19 cellular contexts compared by ENCODE assay signal in genomic region chr13:28529836-28530235, GRCh38. TPM values are rescaled to one million over a fixed set of nuclear protein-coding genes. Genes with fewer than 3 reads are reported as not detected.
DNase-seq lines count a peak whose midpoint lies in the region; ATAC-seq, FAIRE-seq and TF ChIP-seq lines count a peak whose summit lies in the region.
"Had no signal": no experiment of that assay in that cellular context is flagged by ENCODE, and none has a peak within 500 bp of the region (broad histone marks: within the 10 kb centered on the region; RNA-seq: fewer than 3 reads in every experiment).

No MANE protein-coding gene starts in this region.

- WGBS in spleen, 5 donors, result 66 to 92% (median 77%) methylated on average over 1 of the region's 1 CpG
- 70 to 72% methylated on average over 1 of the region's 1 CpG for WGBS in esophagus squamous epithelium, 2 donors

- FAIRE-seq in D721Med (lab: Jason Lieb, UNC), result no peak

- ATAC-seq in left colon (peak; percentile 61), HG03354 (IDR thresholded peaks at IDR 0.05; ENCODE audit: poor library complexity, severe bottlenecking, unreplicated experiment) (no peak)
- ATAC-seq: Panc1, T-cell had no signal

- H3K4me1 Mint-ChIP-seq in endothelial cell (ENCODE audit: unreplicated experiment), result peaks cover 37% of the 10 kb centered on the region

- peak overlapping the region; percentile 13 for H3K27ac Mint-ChIP-seq in endothelial cell (ENCODE audit: unreplicated experiment)
- H3K27ac Mint-ChIP-seq: T-cell had no signal

- H3K36me3 Mint-ChIP-seq in endothelial cell (ENCODE audit: low read depth, unreplicated experiment), result peaks cover 5% of the 10 kb centered on the region
- H3K36me3 Mint-ChIP-seq: T-cell had no signal

- H3K9me3 Mint-ChIP-seq in endothelial cell (ENCODE audit: unreplicated experiment), result no peaks in the 10 kb centered on the region
- H3K9me3 Mint-ChIP-seq: T-cell had no signal

- peak overlapping the region in 9 of 11 experiments; percentile 80 to 95 (median 90); a peak in 17 of 22 replicates for H3K4me2 ChIP-seq in BLaER1 treated with 17β-estradiol and CSF1 and Interleukin-3, amounts not matched to agents 10 nM and 100 nM

- peaks cover 0 to 4% (median 0%) of the 10 kb centered on the region in 11 experiments; a peak in 2 of 22 replicates for H4K20me1 ChIP-seq in BLaER1 treated with 17β-estradiol and CSF1 and Interleukin-3, amounts not matched to agents 10 nM and 100 nM

- peaks cover 5 to 20% (median 18%) of the 10 kb centered on the region in 11 experiments for H3K9me3 ChIP-seq in BLaER1 treated with 17β-estradiol and CSF1 and Interleukin-3, amounts not matched to agents 10 nM and 100 nM (replicated peaks in 1 of 11)
- H3K9me3 ChIP-seq in spleen, result peaks cover 0 to 2% (median 0%) of the 10 kb centered on the region in 8 donors
- no peaks in the 10 kb centered on the region for H3K9me3 ChIP-seq in esophagus squamous epithelium

- peaks cover 48 to 74% (median 55%) of the 10 kb centered on the region in 11 experiments for H3K27me3 ChIP-seq in BLaER1 treated with 17β-estradiol and CSF1 and Interleukin-3, amounts not matched to agents 10 nM and 100 nM
- H3K27me3 ChIP-seq in H7 (ENCODE audit: control insufficient read depth, insufficient read depth, low read length), result peaks cover 21% of the 10 kb centered on the region
- peaks cover 0 to 95% (median 53%) of the 10 kb centered on the region in 7 donors for H3K27me3 ChIP-seq in spleen (replicated peaks in 1 of 7)
- H3K27me3 ChIP-seq in esophagus squamous epithelium, result peaks cover 6 to 87% (median 10%) of the 10 kb centered on the region in 4 donors

- peaks cover 51 to 84% (median 80%) of the 10 kb centered on the region in 10 experiments for H3K4me1 ChIP-seq in BLaER1 treated with 17β-estradiol and CSF1 and Interleukin-3, amounts not matched to agents 10 nM and 100 nM
- H3K4me1 ChIP-seq in spleen (peaks cover 10 to 53% (median 42%) of the 10 kb centered on the region in 6 donors), esophagus squamous epithelium (peaks cover 10 to 29% (median 15%) of the 10 kb centered on the region in 3 donors)

- no peak overlapping the region for H3K4me3 Mint-ChIP-seq in endothelial cell (ENCODE audit: unreplicated experiment)
- H3K4me3 Mint-ChIP-seq: T-cell had no signal

- no peaks in the 10 kb centered on the region for H3K36me3 ChIP-seq in BLaER1 treated with 17β-estradiol and CSF1 and Interleukin-3, amounts not matched to agents 10 nM and 100 nM
- H3K36me3 ChIP-seq in H7 (replicated peaks; ENCODE audit: control insufficient read depth, insufficient read depth, low read length) (no peaks in the 10 kb centered on the region), spleen (no peaks in the 10 kb centered on the region), esophagus squamous epithelium (no peaks in the 10 kb centered on the region)

- DNase-seq in H7 (peak; percentile 32), endothelial cell (ENCODE audit: low spot score) (no peak), left colon (no peak), spleen (no peak), D721Med (ENCODE audit: insufficient read length, low spot score) (no peak), esophagus squamous epithelium (lab: John Stamatoyannopoulos, UW) (no peak)
- DNase-seq: COR-L47, GDM1, KBM-7, NCI-H1048, NCI-H1436 treated with DMSO at 0.1 percent for 48 hours, NCI-H2029 treated with DMSO at 0.1 percent for 48 hours, NCI-H2171, NCI-H446, T-cell had no signal

- TF ChIP-seq CTCF in endothelial cell (IDR thresholded peaks at IDR 0.05; ENCODE audit: unreplicated experiment) (no peak), spleen (IDR thresholded peaks at IDR 0.05 in 8 of 11, conservative IDR thresholded peaks at IDR 0.05 in 3 of 11) (no peak), D721Med (IDR thresholded peaks at IDR 0.05; ENCODE audit: insufficient read depth, missing control alignments) (no peak), esophagus squamous epithelium (IDR thresholded peaks at IDR 0.05) (no peak)

- no peak overlapping the region for H3K9ac ChIP-seq in BLaER1 treated with 17β-estradiol and CSF1 and Interleukin-3, amounts not matched to agents 10 nM and 100 nM

- TF ChIP-seq POLR2A in spleen (IDR thresholded peaks at IDR 0.05) (no peak), esophagus squamous epithelium (IDR thresholded peaks at IDR 0.05) (no peak)

- H3K27me3 Mint-ChIP-seq in endothelial cell (ENCODE audit: unreplicated experiment), result peaks cover 10% of the 10 kb centered on the region

- no peak overlapping the region for H3K27ac ChIP-seq in BLaER1 treated with 17β-estradiol and CSF1 and Interleukin-3, amounts not matched to agents 10 nM and 100 nM
- no peak overlapping the region for H3K27ac ChIP-seq in spleen
- no peak overlapping the region for H3K27ac ChIP-seq in esophagus squamous epithelium
- H3K27ac ChIP-seq: C4-2B had no signal

- intact Hi-C loops in left colon (cut with DNase I, micrococcal nuclease), result no loop called here
- intact Hi-C loops in spleen (cut with DNase I; ENCODE audit: low total_unique reads), result no loop called here
- intact Hi-C loops in esophagus squamous epithelium (cut with DNase I), result no loop called here

- no peak overlapping the region for H3K4me3 ChIP-seq in BLaER1 treated with 17β-estradiol and CSF1 and Interleukin-3, amounts not matched to agents 10 nM and 100 nM
- no peak overlapping the region for H3K4me3 ChIP-seq in H7 (ENCODE audit: insufficient read depth, low read depth, low read length)
- no peak overlapping the region for H3K4me3 ChIP-seq in spleen
- H3K4me3 ChIP-seq in esophagus squamous epithelium, result no peak overlapping the region

RNA-seq across cellular contexts. Expression of gene FLT1, which starts 34.9 kb away (rescaled TPM):
- 55.3 and 59.4 TPM in 2 replicates for total RNA-seq in H7 (2014; rRNA removed; shearing (Covaris generic))
- total RNA-seq in endothelial cell (ENCODE audit: unreplicated experiment), result 759 TPM
- total RNA-seq in left colon, result 1 to 10 TPM; 5.7 to 5.8 TPM
- 10 to 100 TPM; 48.8 to 70.6 (median 61.1) TPM for total RNA-seq in spleen
- 1 to 10 TPM; 1.2 to 4.2 (median 3.5) TPM for polyA plus RNA-seq in spleen
- 10 to 100 TPM in 1 of 4 donors, 1 to 10 TPM in 3; 2.1 to 16.4 (median 8.9) TPM for total RNA-seq in esophagus squamous epithelium

Comparison
In these comparisons a context has a peak if more than half of its experiments do, and no peak if none do; other contexts are left out.
1. RNA of gene FLT1, which starts 34.9 kb away (total RNA-seq): 759 TPM in endothelial cell (single experiment); 48.8 to 70.6 TPM in spleen, 55.3 to 59.4 TPM in H7, 2.1 to 16.4 TPM in esophagus squamous epithelium and 5.7 to 5.8 TPM in left colon; every median in the first group is over 10 times any median in the second.